8 cellular contexts compared by ENCODE assay signal in the genomic region with DNA sequence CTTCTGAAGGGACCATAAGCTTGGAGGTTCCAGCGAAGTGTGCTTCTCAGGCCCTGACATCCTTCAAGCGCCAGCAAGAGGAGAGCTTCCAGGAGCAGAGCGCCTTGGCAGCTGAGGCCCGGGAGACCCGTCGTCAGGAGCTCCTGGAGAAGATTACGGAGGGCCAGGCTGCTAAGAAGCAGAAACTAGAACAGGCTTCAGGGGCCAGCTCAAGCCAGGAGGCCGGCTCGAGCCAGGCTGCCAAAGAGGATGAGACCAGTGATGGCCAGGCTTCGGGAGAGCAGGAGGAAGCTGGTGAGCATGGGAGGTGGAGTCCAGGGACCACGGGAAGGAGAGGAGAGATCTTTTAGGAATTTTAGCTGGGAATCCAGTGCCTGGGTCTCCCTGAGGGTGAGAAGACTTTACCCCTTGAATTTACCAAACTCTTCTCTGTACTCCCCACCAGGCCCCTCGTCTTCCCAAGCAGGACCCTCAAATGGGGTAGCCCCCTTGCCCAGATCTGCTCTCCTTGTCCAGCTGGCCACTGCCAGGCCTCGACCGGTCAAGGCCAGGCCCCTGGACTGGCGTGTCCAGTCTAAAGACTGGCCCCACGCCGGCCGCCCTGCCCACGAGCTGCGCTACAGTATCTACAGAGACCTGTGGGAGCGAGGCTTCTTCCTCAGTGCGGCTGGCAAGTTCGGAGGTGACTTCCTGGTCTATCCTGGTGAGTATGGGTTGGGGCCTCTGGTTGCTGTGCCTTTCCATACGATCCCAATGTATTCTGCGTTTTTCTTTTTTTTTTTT. TPM values are rescaled to one million over a fixed set of nuclear protein-coding genes. Genes with fewer than 3 reads are reported as not detected.
DNase-seq lines count a peak whose midpoint lies in the region; ATAC-seq and TF ChIP-seq lines count a peak whose summit lies in the region.

No MANE protein-coding gene starts in this region.

- H3K4me3 Mint-ChIP-seq in central memory CD8-positive, alpha-beta T cell, result peak overlapping the region; percentile 94
- peak overlapping the region; percentile 79 to 100 (median 93) for H3K4me3 Mint-ChIP-seq in naive B cell

- H3K36me3 Mint-ChIP-seq in central memory CD8-positive, alpha-beta T cell (ENCODE audit: insufficient read depth), result peaks cover 35% of the 10 kb centered on the region
- peaks cover 5 to 6% of the 10 kb centered on the region in 2 donors for H3K36me3 Mint-ChIP-seq in naive B cell

- ATAC-seq in central memory CD8-positive, alpha-beta T cell (replicated peaks; ENCODE audit: extremely low read depth, poor library complexity, severe bottlenecking), result no peak
- ATAC-seq in naive B cell (ENCODE audit: low read depth in 2 of 2), result no peak
- ATAC-seq in HG02759 (IDR thresholded peaks at IDR 0.05; ENCODE audit: unreplicated experiment), result no peak

- DNase-seq in BJ (ENCODE audit: low read depth) (no peak), naive B cell (no peak), retina (no peak), SIG-M5 (lab: John Stamatoyannopoulos, UW) (no peak)
- DNase-seq in central memory CD8-positive, alpha-beta T cell (ENCODE audit: low spot score in 2 of 2), result peak in 1 of 2 donors; percentile 28
- DNase-seq in central memory CD4-positive, alpha-beta T cell, result no peak

- H3K27ac ChIP-seq in KOPT-K1 (ENCODE audit: low read depth, low read length, poor library complexity, severe bottlenecking), result peak overlapping the region; percentile 86

- H3K36me3 ChIP-seq in BJ (ENCODE audit: control insufficient read depth, insufficient read depth, low read length) (peaks cover 7% of the 10 kb centered on the region; the same call in 1 of the 2 replicates), KOPT-K1 (ENCODE audit: insufficient read depth, low read length) (peaks cover 29% of the 10 kb centered on the region)

- no peaks in the 10 kb centered on the region for H3K27me3 ChIP-seq in BJ (ENCODE audit: control insufficient read depth, insufficient read depth, low read length)

- no peaks in the 10 kb centered on the region for H3K9me3 ChIP-seq in KOPT-K1 (ENCODE audit: insufficient read depth, low read length, poor library complexity, severe bottlenecking)

- H3K4me1 Mint-ChIP-seq in central memory CD8-positive, alpha-beta T cell, result peaks cover 41% of the 10 kb centered on the region
- peaks cover 30 to 37% (median 33%) of the 10 kb centered on the region in 3 donors for H3K4me1 Mint-ChIP-seq in naive B cell

- peak overlapping the region; percentile 99 for H3K27ac Mint-ChIP-seq in central memory CD8-positive, alpha-beta T cell (ENCODE audit: low read depth)
- H3K27ac Mint-ChIP-seq in naive B cell, result peak overlapping the region; percentile 63 to 99 (median 93)

- H3K9me3 Mint-ChIP-seq in central memory CD8-positive, alpha-beta T cell, result no peaks in the 10 kb centered on the region
- no peaks in the 10 kb centered on the region for H3K9me3 Mint-ChIP-seq in naive B cell

- H3K27me3 Mint-ChIP-seq in central memory CD8-positive, alpha-beta T cell, result no peaks in the 10 kb centered on the region
- no peaks in the 10 kb centered on the region for H3K27me3 Mint-ChIP-seq in naive B cell

- CTCF ChIA-PET in BJ (lab: Yijun Ruan, JAX), result interaction anchor here (1.1 to 1.2 kb wide), 2 partner anchors 41 to 43 kb away, joined by 3 to 4 read pairs; no protein-coding TSS in a partner anchor

- POLR2A ChIA-PET in BJ (lab: Charles Lee), result interaction anchor here (0.6 kb wide), 1 partner anchor 9 kb away, joined by 3 read pairs; the partner anchor contains the start of gene RPS9

- TF ChIP-seq CTCF in BJ (IDR thresholded peaks at IDR 0.05; ENCODE audit: insufficient read depth, low read depth, low read length), result no peak

- peak overlapping the region; percentile 68 for H3K4me3 ChIP-seq in BJ (ENCODE audit: low read depth, low read length)

RNA-seq across cellular contexts. Expression of gene TSEN34, which starts 0.8 kb away (rescaled TPM):
- polyA plus RNA-seq in BJ (2011; rRNA removed) (36.2 and 53.9 TPM in 2 replicates), naive B cell (ENCODE audit: low read depth in 6 of 6) (10 to 100 TPM; 22.3 to 40.0 (median 32.1) TPM)
- 17.9 and 27.1 TPM in 2 replicates for polyA minus RNA-seq in BJ (2011; rRNA and poly(A)+ RNA removed)

RNA-seq across cellular contexts. Expression of gene MBOAT7, which starts 2.5 kb away (rescaled TPM):
- polyA plus RNA-seq in BJ (2011; rRNA removed) (75.1 and 101 TPM in 2 replicates), naive B cell (ENCODE audit: low read depth in 6 of 6) (10 to 100 TPM in 4 of 6 donors, 1 to 10 TPM in 2; 7.0 to 13.5 (median 11.3) TPM)
- polyA minus RNA-seq in BJ (2011; rRNA and poly(A)+ RNA removed), result 61.0 and 72.7 TPM in 2 replicates

RNA-seq across cellular contexts. Expression of gene RPS9, which starts 8.8 kb away (rescaled TPM):
- 2,387 and 3,504 TPM in 2 replicates for polyA plus RNA-seq in BJ (2011; rRNA removed)
- 307 and 537 TPM in 2 replicates for polyA minus RNA-seq in BJ (2011; rRNA and poly(A)+ RNA removed)
- polyA plus RNA-seq in naive B cell (ENCODE audit: low read depth in 6 of 6), result 1,000 to 10,000 TPM in 3 of 6 donors, 100 to 1,000 TPM in 3; 849 to 1,278 (median 1,006) TPM

RNA-seq across cellular contexts. Expression of gene TMC4, which starts 18.9 kb away (rescaled TPM):
- polyA plus RNA-seq in BJ (2011; rRNA removed) (0.54 and 0.55 TPM in 2 replicates), naive B cell (ENCODE audit: low read depth in 6 of 6) (not detected)
- 0.57 TPM in 1 of 2 replicates, not detected in the other for polyA minus RNA-seq in BJ (2011; rRNA and poly(A)+ RNA removed)

RNA-seq across cellular contexts. Expression of gene LILRB3, which starts 30.9 kb away (rescaled TPM):
- polyA plus RNA-seq in BJ (2011; rRNA removed) (not detected in 2 replicates), naive B cell (ENCODE audit: low read depth in 6 of 6) (1 to 10 TPM in 1 of 6 donors, under 1 TPM in 5; 0.29 to 4.6 (median 0.39) TPM)
- polyA minus RNA-seq in BJ (2011; rRNA and poly(A)+ RNA removed), result not detected in 2 replicates
